Comparison of ENCODE assay signal across 8 cellular contexts in the genomic region with DNA sequence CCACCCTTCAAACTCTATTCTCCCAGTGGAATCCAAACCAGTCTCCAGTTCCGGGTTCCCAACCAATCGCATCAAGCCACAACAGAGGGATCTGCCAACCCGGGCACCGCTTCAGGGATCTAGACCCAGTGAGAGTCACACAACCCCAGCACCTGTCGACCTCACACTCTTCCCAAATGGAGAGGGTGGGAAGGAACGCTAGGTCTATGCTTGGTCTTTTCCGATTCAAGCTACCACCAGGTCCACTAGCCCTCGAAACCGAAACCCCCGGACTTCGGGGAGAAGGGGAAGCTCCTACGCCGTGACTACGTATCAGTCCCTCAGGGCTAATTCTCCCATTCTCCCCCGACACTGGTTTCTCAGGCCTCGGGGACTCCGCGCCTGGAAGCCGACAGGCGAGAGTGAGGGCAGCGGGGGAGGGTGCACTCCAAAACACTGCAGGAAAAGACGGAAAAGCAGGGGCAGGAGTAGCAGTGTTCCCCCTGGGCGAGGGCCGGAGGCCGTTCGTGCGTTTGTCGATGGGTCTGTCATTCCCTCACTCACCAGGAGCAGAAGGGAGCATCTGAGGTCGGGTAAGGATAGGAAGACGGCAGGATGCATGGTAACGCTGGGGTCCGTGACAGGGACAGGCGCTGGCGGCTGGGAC. TPM values are rescaled to one million over a fixed set of nuclear protein-coding genes. Genes with fewer than 3 reads are reported as not detected.
DNase-seq lines count a peak whose midpoint lies in the region; ATAC-seq and TF ChIP-seq lines count a peak whose summit lies in the region.

No MANE protein-coding gene starts in this region.

- peak overlapping the region; percentile 43 for H2BK5ac ChIP-seq in IMR-90 (ENCODE audit: low read depth, low read length, poor library complexity, severe bottlenecking)

- H2BK15ac ChIP-seq in IMR-90 (ENCODE audit: low read depth, low read length), result no peak overlapping the region

- H3F3A ChIP-seq in PC-3 (ENCODE audit: low read length, unreplicated experiment), result no peaks in the 10 kb centered on the region

- H3K18ac ChIP-seq in IMR-90 (ENCODE audit: low read depth, low read length), result no peak overlapping the region

- H2BK120ac ChIP-seq in IMR-90 (ENCODE audit: low read depth, low read length), result peak overlapping the region; percentile 33; the same call in 1 of the 2 replicates

- peak overlapping the region; percentile 94 for H3K23ac ChIP-seq in IMR-90 (ENCODE audit: low read depth, low read length)

- peaks cover 25% of the 10 kb centered on the region; the same call in 1 of the 2 replicates for H4K20me1 ChIP-seq in IMR-90 (ENCODE audit: insufficient read depth, low read length)
- 0 out of 2 replicates have a peak, but pooled peaks cover 11% of the 10 kb centered on the region for H4K20me1 ChIP-seq in PC-3 (ENCODE audit: low read length)

- H3K36me3 ChIP-seq in IMR-90 (ENCODE audit: control insufficient read depth, insufficient read depth, low read length) (no peaks in the 10 kb centered on the region), PC-3 (ENCODE audit: low read depth, low read length) (no peaks in the 10 kb centered on the region), adipocyte (ENCODE audit: control insufficient read depth, insufficient read depth, low read length, severe bottlenecking) (peaks cover 3% of the 10 kb centered on the region)

- H3K9me3 ChIP-seq in IMR-90 (ENCODE audit: control insufficient read depth, insufficient read depth, low read length) (no peaks in the 10 kb centered on the region), PC-3 (ENCODE audit: low read length) (no peaks in the 10 kb centered on the region), adipocyte (ENCODE audit: control insufficient read depth, low read length) (no peaks in the 10 kb centered on the region)

- H3K79me1 ChIP-seq in IMR-90 (ENCODE audit: low read depth in 1 of 2, low read length in 2 of 2), result peaks cover 20 to 60% of the 10 kb centered on the region in 2 experiments

- peak overlapping the region; percentile 27 for H4K5ac ChIP-seq in IMR-90 (ENCODE audit: low read depth, low read length)

- H3K27ac ChIP-seq in IMR-90 (ENCODE audit: insufficient read depth, low read length) (peak overlapping the region; percentile 77), PC-3 (ENCODE audit: low read length) (peak overlapping the region; percentile 71)

- peak overlapping the region; percentile 68 for H4K91ac ChIP-seq in IMR-90 (ENCODE audit: insufficient read depth, low read depth, low read length)

- BruUV-seq in IMR-90 (replicated peaks; lab: Mats Ljungman, UMichigan) (TSS peak; percentile 34), PC-3 (replicated peaks; lab: Mats Ljungman, UMichigan) (TSS peak; percentile 87)

- H3K9me1 ChIP-seq in IMR-90 (ENCODE audit: insufficient read depth, low read length), result 0 out of 2 replicates have a peak, but pooled peaks cover 6% of the 10 kb centered on the region

- no peaks in the 10 kb centered on the region for H3K27me3 ChIP-seq in IMR-90 (ENCODE audit: control insufficient read depth, insufficient read depth, low read length)
- no peaks in the 10 kb centered on the region for H3K27me3 ChIP-seq in PC-3 (ENCODE audit: low read length)
- H3K27me3 ChIP-seq in adipocyte (replicated peaks; ENCODE audit: control insufficient read depth, insufficient read depth, low read length), result no peaks in the 10 kb centered on the region

- peak; percentile 24 for DNase-seq in DMS 273 treated with DMSO at 0.1 percent for 48 hours (lab: John Stamatoyannopoulos, UW)
- peak; percentile 54 for DNase-seq in IMR-90
- DNase-seq in PC-3, result peak; percentile 75
- peak; percentile 70 for DNase-seq in adipocyte (ENCODE audit: low read depth)
- DNase-seq in Right ventricle myocardium superior, result peak; percentile 58
- DNase-seq in occipital lobe (lab: John Stamatoyannopoulos, UW), result peak; percentile 24
- no peak for DNase-seq in superior temporal gyrus (ENCODE audit: extremely low spot score)

- no peaks in the 10 kb centered on the region for H3K9me2 ChIP-seq in PC-3 (replicated peaks; ENCODE audit: low read length)

- whole genome bisulfite sequencing in IMR-90 (ENCODE audit: extremely low coverage in 2 of 2, insufficient read length in 1 of 2), 2 experiments, result no CpG with 5 or more reads among the region's 34 CpGs

- peak overlapping the region; percentile 87 for H3K4ac ChIP-seq in IMR-90 (ENCODE audit: low read depth, low read length)

- peak overlapping the region; percentile 49 to 77 for H4K8ac ChIP-seq in IMR-90 (ENCODE audit: low read depth in 2 of 2, low read length in 2 of 2)

- H3K4me3 ChIP-seq in IMR-90 (ENCODE audit: insufficient read depth, low read depth, low read length) (peak overlapping the region; percentile 88), PC-3 (ENCODE audit: low read length) (peak overlapping the region; percentile 99), adipocyte (ENCODE audit: low read length) (peak overlapping the region; percentile 98)

- CTCF ChIA-PET in IMR-90 (lab: Yijun Ruan, JAX) (no interaction called here), PC-3 (lab: Charles Lee) (no interaction called here)

- H3K4me1 ChIP-seq in IMR-90 (ENCODE audit: control insufficient read depth, insufficient read depth, low read length) (peaks cover 1% of the 10 kb centered on the region; the same call in 1 of the 2 replicates), PC-3 (ENCODE audit: insufficient read depth, low read length) (peaks cover 24% of the 10 kb centered on the region), adipocyte (ENCODE audit: control insufficient read depth, insufficient read depth, low read length) (peaks cover 15% of the 10 kb centered on the region)

- H2AK5ac ChIP-seq in IMR-90 (ENCODE audit: low read depth, low read length), result peak overlapping the region; percentile 60

- TF ChIP-seq CTCF in IMR-90 (conservative IDR thresholded peaks at IDR 0.05; ENCODE audit: low read depth, low read length) (no peak), PC-3 (conservative IDR thresholded peaks at IDR 0.05; ENCODE audit: low read depth, low read length) (no peak)

- peak overlapping the region; percentile 70 for H2AK9ac ChIP-seq in IMR-90 (replicated peaks; ENCODE audit: low read depth, low read length, poor library complexity)

- POLR2A ChIA-PET in IMR-90 (lab: Charles Lee; ENCODE audit: unreplicated experiment), result no interaction called here
- POLR2A ChIA-PET in PC-3 (lab: Charles Lee; ENCODE audit: unreplicated experiment), result interaction anchor here (0.5 to 0.7 kb wide), 2 partner anchors 29 to 328 kb away, joined by 3 to 16 read pairs; no protein-coding TSS in a partner anchor

- peak overlapping the region; percentile 74 for H3K14ac ChIP-seq in IMR-90 (replicated peaks; ENCODE audit: low read depth, low read length)

- TF ChIP-seq RAD21 in IMR-90 (IDR thresholded peaks at IDR 0.05; ENCODE audit: low read length), result no peak

- dilution Hi-C loops in IMR-90 (cut with HindIII; ENCODE audit: low sequenced_read_pairs, unreplicated experiment), result no loop called here

- no peak overlapping the region for H2BK20ac ChIP-seq in IMR-90 (ENCODE audit: low read depth, low read length)

- TF ChIP-seq POLR2A in IMR-90 (IDR thresholded peaks at IDR 0.05; ENCODE audit: low read depth, low read length), result no peak

- H3K9ac ChIP-seq in IMR-90 (ENCODE audit: low read depth, low read length) (peak overlapping the region; percentile 89), PC-3 (ENCODE audit: low read length) (peak overlapping the region; percentile 82), adipocyte (ENCODE audit: low read length) (peak overlapping the region; percentile 96)

- H3K4me2 ChIP-seq in IMR-90 (ENCODE audit: low read depth, low read length) (peak overlapping the region; percentile 80), PC-3 (ENCODE audit: low read length) (peak overlapping the region; percentile 96)

- in situ Hi-C loops in IMR-90 (cut with MboI; ENCODE audit: low sequenced_read_pairs), result no loop called here

- intact Hi-C loops in IMR-90 (cut with micrococcal nuclease), result loop anchor here (1.0 to 10.0 kb wide), 4 partner anchors 70 to 496 kb away; a partner anchor contains a TSS
- intact Hi-C loops in PC-3 (cut with micrococcal nuclease), result loop anchor here (2.0 to 10.0 kb wide), 2 partner anchors 70 to 126 kb away; no protein-coding TSS in a partner anchor
- intact Hi-C loops in Right ventricle myocardium superior (cut with DNase I), result no loop called here

- H3K56ac ChIP-seq in IMR-90 (ENCODE audit: extremely low read depth, insufficient read depth, low read length), result peak overlapping the region; percentile 58

- ATAC-seq in GM21447 (IDR thresholded peaks at IDR 0.05; ENCODE audit: unreplicated experiment), result peak; percentile 14
- ATAC-seq in IMR-90 (ENCODE audit: low read depth), result peak; percentile 12
- peak; percentile 62 for ATAC-seq in PC-3
- peak; percentile 30 for ATAC-seq in Right ventricle myocardium superior (ENCODE audit: poor library complexity)

- H2AFZ ChIP-seq in IMR-90 (replicated peaks; ENCODE audit: low read length, poor library complexity), result peak overlapping the region; percentile 96
- peak overlapping the region; percentile 67 for H2AFZ ChIP-seq in PC-3 (ENCODE audit: low read length)

- peaks cover 61% of the 10 kb centered on the region for H3K79me2 ChIP-seq in PC-3 (ENCODE audit: low read length)

TF ChIP-seq in IMR-90, 13 proteins besides CTCF, POLR2A, EP300 and RAD21:
- TF ChIP-seq RFX5 (IDR thresholded peaks at IDR 0.05; ENCODE audit: low read depth, low read length), result no peak
TF ChIP-seq in IMR-90: peak in this region for 0.

RNA-seq across cellular contexts. Expression of a gene that starts 0.4 kb away (rescaled TPM):
- total RNA-seq in IMR-90 (2012; rRNA removed) (9.1 and 16.1 TPM in 2 replicates), PC-3 (2014; rRNA removed) (5.8 and 7.7 TPM in 2 replicates), Right ventricle myocardium superior (13.5 TPM), occipital lobe (31.5 TPM)
- 11.6 and 13.5 TPM in 2 replicates for polyA plus RNA-seq in IMR-90 (2012; rRNA removed)
- polyA plus RNA-seq in IMR-90 (2012; cell fraction: cytosol; rRNA removed), result 2.9 and 3.1 TPM in 2 replicates
- 1.3 and 6.6 TPM in 2 replicates for polyA plus RNA-seq in IMR-90 (2012; cell fraction: nucleus; rRNA removed; ENCODE audit: low replicate concordance)

RNA-seq across cellular contexts. Expression of a gene that starts 0.7 kb away (rescaled TPM):
- total RNA-seq in IMR-90 (2012; rRNA removed) (25.3 and 33.5 TPM in 2 replicates), PC-3 (2014; rRNA removed) (8.9 and 9.6 TPM in 2 replicates), Right ventricle myocardium superior (5.6 TPM), occipital lobe (24.2 TPM)
- 7.9 and 9.2 TPM in 2 replicates for polyA plus RNA-seq in IMR-90 (2012; rRNA removed)
- 3.0 and 4.6 TPM in 2 replicates for polyA plus RNA-seq in IMR-90 (2012; cell fraction: cytosol; rRNA removed)
- 7.2 and 25.0 TPM in 2 replicates for polyA plus RNA-seq in IMR-90 (2012; cell fraction: nucleus; rRNA removed; ENCODE audit: low replicate concordance)

Comparison
In these comparisons a context has a peak if more than half of its experiments do, and no peak if none do; other contexts are left out.
1. ATAC-seq: peak in every context shown above with its lines; median percentile 62 in PC-3; 30 in Right ventricle myocardium superior; 14 in GM21447; 12 in IMR-90.